ENCODE assay signal across 10 cellular contexts in genomic region chr5:94969174-94969573, GRCh38.
DNase-seq lines count a peak whose midpoint lies in the region; ATAC-seq, FAIRE-seq and TF ChIP-seq lines count a peak whose summit lies in the region.
"Had no signal": no experiment of that assay in that cellular context is flagged by ENCODE, and none has a peak within 500 bp of the region (broad histone marks: within the 10 kb centered on the region; RNA-seq: fewer than 3 reads in every experiment).

No MANE protein-coding gene starts in this region.

- no peak overlapping the region for H3K27ac ChIP-seq in tibial artery
- H3K27ac ChIP-seq: gastroesophageal sphincter had no signal

- H3K4me1 ChIP-seq in tibial artery: no peaks in the 10 kb centered on the region
- H3K4me1 ChIP-seq: gastroesophageal sphincter had no signal

- peak; percentile 23 for FAIRE-seq in G401.6 (lab: Jason Lieb, UNC)
- FAIRE-seq in islet of Langerhans (lab: Jason Lieb, UNC): peak; percentile 64

- no peaks in the 10 kb centered on the region for H3K36me3 ChIP-seq in tibial artery
- H3K36me3 ChIP-seq: gastroesophageal sphincter had no signal

- no peaks in the 10 kb centered on the region for H3K9me3 ChIP-seq in tibial artery

- intact Hi-C loops in tibial artery (cut with DNase I; ENCODE audit: low total_unique reads): no loop called here

- TF ChIP-seq CTCF in tibial artery (IDR thresholded peaks at IDR 0.05): no peak

- no peak overlapping the region for H3K4me3 ChIP-seq in tibial artery
- H3K4me3 ChIP-seq: gastroesophageal sphincter had no signal

- ATAC-seq in HG02759 (IDR thresholded peaks at IDR 0.05; ENCODE audit: unreplicated experiment) (peak; percentile 44), GM21526 (IDR thresholded peaks at IDR 0.05; ENCODE audit: low FRiP score, unreplicated experiment) (no peak)
- ATAC-seq: gastroesophageal sphincter had no signal

- DNase-seq in RKO (ENCODE audit: low spot score) (peak; percentile 40), GF-D8 (lab: John Stamatoyannopoulos, UW) (no peak), amniotic stem cell (lab: John Stamatoyannopoulos, UW) (no peak), tibial artery (no peak)
- DNase-seq: stimulated activated CD4-positive, alpha-beta T cell treated with anti-CD3 and anti-CD28 coated beads, Interleukin-4, amount 100 ng/mL, for 4 hours had no signal

- no peaks in the 10 kb centered on the region for H3K27me3 ChIP-seq in tibial artery
- H3K27me3 ChIP-seq: gastroesophageal sphincter had no signal
